30 cellular contexts compared by ENCODE assay signal in genomic region chr1:203547771-203548421, GRCh38. TPM values are rescaled to one million over a fixed set of nuclear protein-coding genes. Genes with fewer than 3 reads are reported as not detected.
A peak's percentile ranks its signal among the peaks of the same experiment; 100 is the strongest.
DNase-seq lines count a peak whose midpoint lies in the region; ATAC-seq, FAIRE-seq and TF ChIP-seq lines count a peak whose summit lies in the region.
"Had no signal": no experiment of that assay in that cellular context is flagged by ENCODE, and none has a peak within 500 bp of the region (broad histone marks: within the 10 kb centered on the region; RNA-seq: fewer than 3 reads in every experiment).

No MANE protein-coding gene starts in this region.

- H3K36me3 ChIP-seq in HEK293 (ENCODE audit: control insufficient read depth in 2 of 2, insufficient read depth in 1 of 2, low read length in 2 of 2): no peaks in the 10 kb centered on the region
- H3K36me3 ChIP-seq in PC-9 (ENCODE audit: low read depth): no peaks in the 10 kb centered on the region
- H3K36me3 ChIP-seq: left ventricle myocardium inferior, upper lobe of left lung had no signal

- H3F3A ChIP-seq in PC-9 (ENCODE audit: insufficient read depth, low read depth): peaks cover 30% of the 10 kb centered on the region

- no peaks in the 10 kb centered on the region for H3K9me3 ChIP-seq in HEK293 (ENCODE audit: control insufficient read depth, insufficient read depth, low read depth, low read length)
- no peaks in the 10 kb centered on the region for H3K9me3 ChIP-seq in PC-9 (ENCODE audit: insufficient read depth, low read depth)
- H3K9me3 ChIP-seq: left ventricle myocardium inferior, SK-N-SH, upper lobe of left lung had no signal

- no peak for FAIRE-seq in RCC 7860 (lab: Jason Lieb, UNC)
- FAIRE-seq: endothelial cell of umbilical vein, GM12878, H54, K562 had no signal

- no peaks in the 10 kb centered on the region for H3K79me2 ChIP-seq in PC-9 (ENCODE audit: low read depth)

- no peaks in the 10 kb centered on the region for H3K27me3 Mint-ChIP-seq in mesothelial cell of epicardium (ENCODE audit: low read depth)
- H3K27me3 Mint-ChIP-seq in type B pancreatic cell: no peaks in the 10 kb centered on the region
- H3K27me3 Mint-ChIP-seq: activated CD4-positive, alpha-beta T cell treated with anti-CD3 and anti-CD28 coated beads, Interleukin-2, amount 10 ng/mL, durations not matched to agents 7 days and 5 days; activated T-cell treated with anti-CD3 and anti-CD28 coated beads, Interleukin-2, amount 50 U/mL, for 24 hours had no signal

- CTCF ChIA-PET in HEK293 (lab: Yijun Ruan, JAX) (interaction anchor here (0.6 to 0.9 kb wide), 4 partner anchors 25 to 135 kb away, joined by 3 to 5 read pairs (median 4); no protein-coding TSS in a partner anchor), PC-9 (lab: Charles Lee) (no interaction called here)

- H3K27ac Mint-ChIP-seq in mesothelial cell of epicardium (peak overlapping the region; percentile 92), type B pancreatic cell (peak overlapping the region; percentile 64)
- H3K27ac Mint-ChIP-seq: activated CD4-positive, alpha-beta T cell treated with anti-CD3 and anti-CD28 coated beads, Interleukin-2, amount 10 ng/mL, durations not matched to agents 7 days and 5 days; activated T-cell treated with anti-CD3 and anti-CD28 coated beads, Interleukin-2, amount 50 U/mL, for 24 hours had no signal

- no peak for ATAC-seq in HG03565 (IDR thresholded peaks at IDR 0.05; ENCODE audit: unreplicated experiment)
- ATAC-seq: GM12878; K562; naive thymus-derived CD4-positive, alpha-beta T cell had no signal

- no peak overlapping the region for H2AFZ ChIP-seq in PC-9

- DNase-seq in PC-9: no peak
- DNase-seq in mesothelial cell of epicardium (ENCODE audit: low spot score in 2 of 2, unreplicated experiment in 2 of 2): no peak
- DNase-seq in type B pancreatic cell (ENCODE audit: extremely low spot score, unreplicated experiment): no peak
- DNase-seq in RCC 7860 (ENCODE audit: low spot score): no peak
- no peak for DNase-seq in activated CD4-positive, CD25-positive, alpha-beta regulatory T cell treated with anti-CD3 and anti-CD28 coated beads, Interleukin-2, amount 50 U/mL, for 72 hours
- DNase-seq: activated CD4-positive, alpha-beta T cell treated with anti-CD3 and anti-CD28 coated beads, Interleukin-2, amount 10 ng/mL, durations not matched to agents 7 days and 5 days; activated gamma-delta T cell; activated T-cell treated with anti-CD3 and anti-CD28 coated beads, Interleukin-2, amount 50 U/mL, for 24 hours; Calu3; cerebellar nuclear complex; islet precursor cell; left ventricle myocardium inferior; naive thymus-derived CD4-positive, alpha-beta T cell; NCI-H1092 treated with DMSO at 0.1 percent for 48 hours; NCI-H187 treated with DMSO at 0.1 percent for 48 hours; NCI-H226; NCI-H774; SK-N-SH; stimulated activated CD4-positive, alpha-beta T cell treated with anti-CD3 and anti-CD28 coated beads, Interleukin-1b, Interleukin-23, amount 100 ng/mL, for 48 hours; upper lobe of left lung had no signal

- POLR2A ChIA-PET in HEK293 (lab: Yijun Ruan, JAX): interaction anchor here (0.6 to 1.2 kb wide), 3 partner anchors 43 to 240 kb away, joined by 3 read pairs; partner anchors contain the start of gene ATP2B4
- POLR2A ChIA-PET in PC-9 (lab: Charles Lee; ENCODE audit: unreplicated experiment): no interaction called here

- H3K4me1 Mint-ChIP-seq in mesothelial cell of epicardium (peaks cover 58% of the 10 kb centered on the region), type B pancreatic cell (ENCODE audit: unreplicated experiment) (peaks cover 29% of the 10 kb centered on the region)

- H3K27me3 ChIP-seq in PC-9 (ENCODE audit: insufficient read depth, low read depth): no peaks in the 10 kb centered on the region
- H3K27me3 ChIP-seq: upper lobe of left lung had no signal

- BruUV-seq in PC-9 (replicated peaks; lab: Mats Ljungman, UMichigan): no TSS peak

- H3K9me3 Mint-ChIP-seq in mesothelial cell of epicardium: no peaks in the 10 kb centered on the region
- no peaks in the 10 kb centered on the region for H3K9me3 Mint-ChIP-seq in type B pancreatic cell
- H3K9me3 Mint-ChIP-seq: activated CD4-positive, alpha-beta T cell treated with anti-CD3 and anti-CD28 coated beads, Interleukin-2, amount 10 ng/mL, durations not matched to agents 7 days and 5 days; activated T-cell treated with anti-CD3 and anti-CD28 coated beads, Interleukin-2, amount 50 U/mL, for 24 hours; naive thymus-derived CD4-positive, alpha-beta T cell had no signal

- no peak overlapping the region for H3K4me3 Mint-ChIP-seq in mesothelial cell of epicardium
- H3K4me3 Mint-ChIP-seq in type B pancreatic cell: no peak overlapping the region
- H3K4me3 Mint-ChIP-seq: activated CD4-positive, alpha-beta T cell treated with anti-CD3 and anti-CD28 coated beads, Interleukin-2, amount 10 ng/mL, durations not matched to agents 7 days and 5 days; activated T-cell treated with anti-CD3 and anti-CD28 coated beads, Interleukin-2, amount 50 U/mL, for 24 hours; naive thymus-derived CD4-positive, alpha-beta T cell had no signal

- no peak overlapping the region for H3K4me3 ChIP-seq in HEK293 (ENCODE audit: low read depth, low read length)
- no peak overlapping the region for H3K4me3 ChIP-seq in PC-9
- H3K4me3 ChIP-seq: GM12878, K562, left ventricle myocardium inferior, smooth muscle cell, upper lobe of left lung had no signal

- H4K20me1 ChIP-seq in PC-9 (ENCODE audit: insufficient read depth): no peaks in the 10 kb centered on the region

- H3K9me2 ChIP-seq in PC-9 (ENCODE audit: insufficient read depth): no peaks in the 10 kb centered on the region
- H3K9me2 ChIP-seq: SK-N-SH had no signal

- H3K36me3 Mint-ChIP-seq in mesothelial cell of epicardium (no peaks in the 10 kb centered on the region), type B pancreatic cell (no peaks in the 10 kb centered on the region)
- H3K36me3 Mint-ChIP-seq: naive thymus-derived CD4-positive, alpha-beta T cell had no signal

- intact Hi-C loops in PC-9 (cut with micrococcal nuclease; ENCODE audit: unreplicated experiment): no loop called here

- TF ChIP-seq CTCF in HEK293 (tag by site-specific recombination; IDR thresholded peaks at IDR 0.05) (no peak), PC-9 (conservative IDR thresholded peaks at IDR 0.05) (no peak), mesothelial cell of epicardium (IDR thresholded peaks at IDR 0.05; ENCODE audit: unreplicated experiment) (no peak), type B pancreatic cell (conservative IDR thresholded peaks at IDR 0.05) (no peak)

- H3K27ac ChIP-seq in HEK293 (ENCODE audit: extremely low read depth, low read depth, low read length): no peak overlapping the region; the same call in 1 of the 2 replicates
- H3K27ac ChIP-seq in PC-9: no peak overlapping the region
- H3K27ac ChIP-seq: left ventricle myocardium inferior, upper lobe of left lung had no signal

- H3K4me2 ChIP-seq in PC-9: peak overlapping the region; percentile 5; the same call in 1 of the 2 replicates
- H3K4me2 ChIP-seq: smooth muscle cell had no signal

- peaks cover 16% of the 10 kb centered on the region for H3K4me1 ChIP-seq in HEK293 (ENCODE audit: control insufficient read depth, insufficient read depth, low read length)
- peaks cover 77% of the 10 kb centered on the region for H3K4me1 ChIP-seq in PC-9 (replicated peaks; ENCODE audit: insufficient read depth)
- H3K4me1 ChIP-seq: upper lobe of left lung had no signal

TF ChIP-seq in HEK293, 187 proteins besides CTCF, POLR2A, EP300 and RAD21 (continues in another document):
- no peak for TF ChIP-seq BCL11B (tag by site-specific recombination; IDR thresholded peaks at IDR 0.05; ENCODE audit: low read depth)
- TF ChIP-seq ZBTB1 (tag by site-specific recombination; IDR thresholded peaks at IDR 0.05): no peak
- peak; percentile 64 for TF ChIP-seq ZNF692 (tag by site-specific recombination; IDR thresholded peaks at IDR 0.05)
- TF ChIP-seq ZNF239 (tag by site-specific recombination; IDR thresholded peaks at IDR 0.05): no peak
- TF ChIP-seq, protein P1, sequence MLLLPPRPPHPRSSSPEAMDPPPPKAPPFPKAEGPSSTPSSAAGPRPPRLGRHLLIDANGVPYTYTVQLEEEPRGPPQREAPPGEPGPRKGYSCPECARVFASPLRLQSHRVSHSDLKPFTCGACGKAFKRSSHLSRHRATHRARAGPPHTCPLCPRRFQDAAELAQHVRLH (tag by site-specific recombination; IDR thresholded peaks at IDR 0.05): no peak
- TF ChIP-seq OVOL3 (tag by site-specific recombination; IDR thresholded peaks at IDR 0.05): no peak
- TF ChIP-seq FEZF1 (tag by site-specific recombination; IDR thresholded peaks at IDR 0.05): peak; percentile 40; the same call in 1 of the 2 replicates
- TF ChIP-seq SCRT1 (tag by site-specific recombination; IDR thresholded peaks at IDR 0.05; ENCODE audit: borderline replicate concordance): peak; percentile 93
- TF ChIP-seq WT1 (tag by site-specific recombination; IDR thresholded peaks at IDR 0.05): peak; percentile 62
- no peak for TF ChIP-seq ATF2 (tag by site-specific recombination; IDR thresholded peaks at IDR 0.05; ENCODE audit: low read depth)
- no peak for TF ChIP-seq ZSCAN23 (tag by site-specific recombination; IDR thresholded peaks at IDR 0.05)

RNA-seq across cellular contexts. Expression of gene OPTC, which starts 53.9 kb away (rescaled TPM):
- total RNA-seq in PC-9 (2021): not detected in 2 replicates
- not detected in 3 replicates for total RNA-seq in mesothelial cell of epicardium
- total RNA-seq in type B pancreatic cell (ENCODE audit: low replicate concordance): not detected in 2 replicates
- total RNA-seq: activated CD4-positive, alpha-beta T cell treated with anti-CD3 and anti-CD28 coated beads, Interleukin-2, amount 10 ng/mL, durations not matched to agents 7 days and 5 days; Calu3; endothelial cell of umbilical vein; GM12878; K562; left ventricle myocardium inferior; M059J; naive thymus-derived CD4-positive, alpha-beta T cell; omental fat pad; smooth muscle cell; T-helper 2 cell treated with Interferon-gamma antibody and Interleukin-4, amounts not matched to agents 100 ng/mL and 5 ng/mL, for 36 hours; upper lobe of left lung had no signal
